In the genomic region with DNA sequence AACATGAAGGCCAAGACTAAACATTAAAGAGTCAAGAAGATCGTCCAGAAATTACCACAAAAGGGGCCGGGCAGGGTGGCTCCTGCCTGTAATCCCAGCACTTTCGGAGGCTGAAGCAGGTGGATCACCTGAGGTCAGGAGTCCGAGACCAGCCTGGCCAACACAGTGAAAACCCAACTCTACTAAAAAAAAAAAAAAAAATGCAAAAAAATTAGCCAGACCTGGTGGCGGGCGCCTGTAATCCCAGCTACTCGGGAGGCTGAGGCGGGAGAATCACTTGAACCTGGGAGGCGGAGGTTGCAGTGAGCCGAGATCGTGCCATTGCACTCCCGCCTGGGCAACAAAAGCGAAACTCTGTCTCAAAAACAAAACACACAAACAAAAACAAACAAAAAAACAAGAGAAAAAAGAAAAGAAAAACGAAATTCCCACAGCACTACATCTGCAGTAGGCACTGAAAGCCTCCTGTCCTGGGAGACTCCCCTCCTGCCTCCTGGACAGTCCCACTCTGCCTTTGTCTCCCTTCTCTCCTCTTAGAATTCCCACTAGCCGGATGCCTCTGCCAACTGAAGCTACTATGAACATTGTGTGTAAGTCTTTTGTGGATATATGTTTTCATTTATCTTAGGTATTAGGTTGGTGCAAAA, we compare ENCODE assay signal across 20 cellular contexts. TPM values are rescaled to one million over a fixed set of nuclear protein-coding genes. Genes with fewer than 3 reads are reported as not detected.
DNase-seq lines count a peak whose midpoint lies in the region; ATAC-seq and TF ChIP-seq lines count a peak whose summit lies in the region.
"Had no signal": no experiment of that assay in that cellular context is flagged by ENCODE, and none has a peak within 500 bp of the region (broad histone marks: within the 10 kb centered on the region; RNA-seq: fewer than 3 reads in every experiment).

No MANE protein-coding gene starts in this region.

- H2AFZ ChIP-seq in mammary epithelial cell (ENCODE audit: low read depth, low read length) (no peak overlapping the region), hepatocyte (no peak overlapping the region)

- H4K20me1 ChIP-seq in mammary epithelial cell (ENCODE audit: insufficient read depth, low read length): no peaks in the 10 kb centered on the region
- no peaks in the 10 kb centered on the region for H4K20me1 ChIP-seq in hepatocyte (ENCODE audit: insufficient read depth, poor library complexity, severe bottlenecking)

- H3K4me1 ChIP-seq in mammary epithelial cell (ENCODE audit: insufficient read depth, low read length) (peaks cover 41% of the 10 kb centered on the region), RWPE2 (ENCODE audit: insufficient read depth, poor library complexity, severe bottlenecking) (peaks cover 40% of the 10 kb centered on the region), hepatocyte (ENCODE audit: insufficient read depth) (peaks cover 25% of the 10 kb centered on the region), stomach (peaks cover 7 to 13% (median 11%) of the 10 kb centered on the region in 4 donors)

- dilution Hi-C loops in mammary epithelial cell (cut with HindIII; ENCODE audit: low sequenced_read_pairs): no loop called here

- POLR2A ChIA-PET in MCF 10A (lab: Yijun Ruan, JAX): interaction anchor here (0.6 to 9.7 kb wide), 14 partner anchors 19 to 435 kb away, joined by 3 to 136 read pairs (median 6); partner anchors contain the start of genes RIPK4 and ZBTB21

- H3K9me2 ChIP-seq in hepatocyte (replicated peaks; ENCODE audit: insufficient read depth): no peaks in the 10 kb centered on the region

- peaks cover 29% of the 10 kb centered on the region for H3K4me1 Mint-ChIP-seq in MCF 10A (ENCODE audit: insufficient read depth, unreplicated experiment)

- BruUV-seq in mammary epithelial cell (replicated peaks; lab: Mats Ljungman, UMichigan): no TSS peak
- BruUV-seq in MCF 10A (replicated peaks; lab: Mats Ljungman, UMichigan): no TSS peak

- no peak for ATAC-seq in RWPE2 (ENCODE audit: low read depth)
- ATAC-seq in HG03280 (IDR thresholded peaks at IDR 0.05; ENCODE audit: unreplicated experiment): no peak

- H3K27me3 Mint-ChIP-seq in MCF 10A (ENCODE audit: insufficient read depth, unreplicated experiment): no peaks in the 10 kb centered on the region

- no peak overlapping the region for H3K4me3 Mint-ChIP-seq in MCF 10A (ENCODE audit: unreplicated experiment)

- no peak for DNase-seq in mammary epithelial cell
- no peak for DNase-seq in MCF 10A (ENCODE audit: unreplicated experiment)
- no peak for DNase-seq in RWPE2 (ENCODE audit: low spot score)
- no peak for DNase-seq in hepatocyte (ENCODE audit: low spot score)
- DNase-seq in stomach: peak; percentile 7
- no peak for DNase-seq in activated gamma-delta T cell (lab: John Stamatoyannopoulos, UW)
- no peak for DNase-seq in NOMO-1 treated with dmso at 0.1 percent for 144 hours (lab: John Stamatoyannopoulos, UW; ENCODE audit: unreplicated experiment)
- DNase-seq: DMS79; KBM-7; NCI-H1105; NCI-H146; NCI-H2029; NCI-H345; NCI-H524; NCI-H774; NK-92 treated with Interleukin-12 subunit alpha and Interleukin-12 subunit beta, amount 100 ng/mL, for 24 hours; SHP77 had no signal

- H3K9me3 Mint-ChIP-seq in MCF 10A (ENCODE audit: unreplicated experiment): no peaks in the 10 kb centered on the region

- H3K36me3 ChIP-seq in mammary epithelial cell (ENCODE audit: insufficient read depth, low read length): no peaks in the 10 kb centered on the region
- H3K36me3 ChIP-seq in RWPE2 (ENCODE audit: low read depth): no peaks in the 10 kb centered on the region
- H3K36me3 ChIP-seq in hepatocyte (replicated peaks; ENCODE audit: insufficient read depth, low read depth): no peaks in the 10 kb centered on the region
- H3K36me3 ChIP-seq in stomach: no peaks in the 10 kb centered on the region

- in situ Hi-C loops in mammary epithelial cell (cut with MboI; ENCODE audit: low sequenced_read_pairs in 2 of 2): loop anchor here in 1 of 2 donors (5.0 to 25.0 kb wide), 2 partner anchors 172 to 497 kb away; no protein-coding TSS in a partner anchor

- H3K27ac ChIP-seq in mammary epithelial cell (ENCODE audit: insufficient read depth, low read depth, low read length) (peak overlapping the region; percentile 81), RWPE2 (ENCODE audit: poor library complexity, severe bottlenecking) (peak overlapping the region; percentile 72), hepatocyte (peak overlapping the region; percentile 88), stomach (no peak overlapping the region)
- H3K27ac ChIP-seq: HL-60 had no signal

- H3K4me2 ChIP-seq in mammary epithelial cell (ENCODE audit: insufficient read depth, low read depth, low read length) (peak overlapping the region; percentile 38), hepatocyte (peak overlapping the region; percentile 52)

- TF ChIP-seq CTCF in mammary epithelial cell (conservative IDR thresholded peaks at IDR 0.05 in 1 of 2, IDR thresholded peaks at IDR 0.05 in 1 of 2; ENCODE audit: extremely low read depth in 1 of 2, insufficient read depth in 1 of 2, low read depth in 1 of 2, low read length in 2 of 2) (no peak), MCF 10A (IDR thresholded peaks at IDR 0.05; ENCODE audit: unreplicated experiment) (no peak), RWPE2 (IDR thresholded peaks at IDR 0.05; ENCODE audit: poor library complexity, severe bottlenecking) (no peak), hepatocyte (IDR thresholded peaks at IDR 0.05; ENCODE audit: poor library complexity) (no peak), stomach (IDR thresholded peaks at IDR 0.05) (no peak)

- peak overlapping the region; percentile 20 for H3K9ac ChIP-seq in mammary epithelial cell (ENCODE audit: insufficient read depth, low read length)

- no peak for TF ChIP-seq POLR2A in stomach (IDR thresholded peaks at IDR 0.05)

- H3K9me3 ChIP-seq in mammary epithelial cell (replicated peaks; ENCODE audit: insufficient read depth, low read length) (no peaks in the 10 kb centered on the region), RWPE2 (ENCODE audit: severe bottlenecking) (no peaks in the 10 kb centered on the region), hepatocyte (ENCODE audit: low read depth) (no peaks in the 10 kb centered on the region), stomach (no peaks in the 10 kb centered on the region)

- H3K27ac Mint-ChIP-seq in MCF 10A (ENCODE audit: low read depth, unreplicated experiment): no peak overlapping the region

- intact Hi-C loops in mammary epithelial cell (cut with micrococcal nuclease) (loop anchor here (5.0 kb wide), 1 partner anchor 747 kb away; no protein-coding TSS in a partner anchor), MCF 10A (cut with micrococcal nuclease) (no loop called here), stomach (cut with DNase I; ENCODE audit: low total_unique reads) (no loop called here)

- 98% methylated on average over 11 of the region's 15 CpGs for WGBS in mammary epithelial cell (ENCODE audit: low coverage, missing lambda C conversion rate)
- WGBS in hepatocyte (ENCODE audit: low lambda C conversion rate, missing lambda C conversion rate): 92% methylated on average over 15 of the region's 15 CpGs
- WGBS in stomach, 5 donors: 85 to 94% (median 91%) methylated on average over 15 of the region's 15 CpGs

- H3K4me3 ChIP-seq in mammary epithelial cell (replicated peaks in 1 of 3; ENCODE audit: insufficient read depth in 1 of 3, low read depth in 2 of 3, low read length in 3 of 3): no peak overlapping the region
- H3K4me3 ChIP-seq in RWPE2 (ENCODE audit: severe bottlenecking): no peak overlapping the region
- no peak overlapping the region for H3K4me3 ChIP-seq in hepatocyte
- H3K4me3 ChIP-seq in stomach: no peak overlapping the region

- H3K36me3 Mint-ChIP-seq in MCF 10A (ENCODE audit: insufficient read depth, unreplicated experiment): no peaks in the 10 kb centered on the region

- H3K79me2 ChIP-seq in mammary epithelial cell (ENCODE audit: insufficient read depth, low read length) (no peaks in the 10 kb centered on the region), hepatocyte (no peaks in the 10 kb centered on the region)

- TF ChIP-seq EP300 in stomach (IDR thresholded peaks at IDR 0.05): no peak

- CTCF ChIA-PET in mammary epithelial cell (lab: Charles Lee; ENCODE audit: low non-redundant PET) (no interaction called here), MCF 10A (lab: Yijun Ruan, JAX) (interaction anchor here (0.5 to 2.1 kb wide), 9 partner anchors 21 to 176 kb away, joined by 3 to 12 read pairs (median 3); no protein-coding TSS in a partner anchor)

- H3K27me3 ChIP-seq in mammary epithelial cell (ENCODE audit: insufficient read depth, low read length): no peaks in the 10 kb centered on the region
- H3K27me3 ChIP-seq in RWPE2 (ENCODE audit: insufficient read depth, poor library complexity, severe bottlenecking): no peaks in the 10 kb centered on the region
- H3K27me3 ChIP-seq in hepatocyte: no peaks in the 10 kb centered on the region
- peaks cover 0 to 66% (median 5%) of the 10 kb centered on the region in 3 donors for H3K27me3 ChIP-seq in stomach

RNA-seq across cellular contexts. Expression of gene RIPK4, which starts 17.7 kb away (rescaled TPM):
- total RNA-seq in mammary epithelial cell: 10 to 100 TPM; 50.1 to 83.9 TPM
- polyA plus RNA-seq in mammary epithelial cell: 21.0 TPM
- polyA minus RNA-seq in mammary epithelial cell: 36.0 TPM
- total RNA-seq in MCF 10A (2022): 14.0 and 22.3 TPM in 2 replicates
- 19.7 and 32.8 TPM in 2 replicates for total RNA-seq in hepatocyte
- 28.1 and 31.0 TPM in 2 replicates for polyA plus RNA-seq in hepatocyte
- total RNA-seq in stomach: 10 to 100 TPM in 4 of 5 donors, 1 to 10 TPM in 1; 9.0 to 36.2 (median 13.2) TPM
- polyA plus RNA-seq in stomach: 10 to 100 TPM in 2 of 3 donors, 1 to 10 TPM in 1; 8.7 to 37.6 (median 29.2) TPM
- polyA plus RNA-seq: AG04450 had no signal

Comparison
In these comparisons a context has a peak if more than half of its experiments do, and no peak if none do; other contexts are left out.
1. H3K27ac ChIP-seq: peak in mammary epithelial cell (single experiment), RWPE2 (single experiment) and hepatocyte (single experiment); none in stomach (0 of 5).